Comparison of ENCODE assay signal across 14 cellular contexts in genomic region chr3:159726231-159726964, GRCh38.
DNase-seq lines count a peak whose midpoint lies in the region; ATAC-seq, FAIRE-seq and TF ChIP-seq lines count a peak whose summit lies in the region.
"Had no signal": no experiment of that assay in that cellular context is flagged by ENCODE, and none has a peak within 500 bp of the region (broad histone marks: within the 10 kb centered on the region; RNA-seq: fewer than 3 reads in every experiment).

No MANE protein-coding gene starts in this region.

- ATAC-seq in left lung: peak; percentile 76
- ATAC-seq in stimulated activated naive B cell treated with anti-CD40 and anti-IgM and Interleukin-4, amounts not matched to agents 10 μg/mL and 1 μg/mL and 100 μg/mL, for 72 hours (replicated peaks): no peak

- no peaks in the 10 kb centered on the region for H3K9me3 Mint-ChIP-seq in stimulated activated naive B cell treated with anti-CD40 and anti-IgM and Interleukin-4, amounts not matched to agents 10 μg/mL and 1 μg/mL and 100 μg/mL, for 72 hours
- H3K9me3 Mint-ChIP-seq: activated B cell treated with CpG ODN at 0.5 μM for 24 hours had no signal

- no peak overlapping the region for H3K4me3 ChIP-seq in left lung
- H3K4me3 ChIP-seq: colonic mucosa had no signal

- no peaks in the 10 kb centered on the region for H3K4me1 Mint-ChIP-seq in stimulated activated naive B cell treated with anti-CD40 and anti-IgM and Interleukin-4, amounts not matched to agents 10 μg/mL and 1 μg/mL and 100 μg/mL, for 72 hours
- H3K4me1 Mint-ChIP-seq: activated B cell treated with CpG ODN at 0.5 μM for 24 hours had no signal

- H3K4me3 Mint-ChIP-seq in stimulated activated naive B cell treated with anti-CD40 and anti-IgM and Interleukin-4, amounts not matched to agents 10 μg/mL and 1 μg/mL and 100 μg/mL, for 72 hours: no peak overlapping the region
- H3K4me3 Mint-ChIP-seq: activated B cell treated with CpG ODN at 0.5 μM for 24 hours had no signal

- H3K4me1 ChIP-seq in left lung: no peaks in the 10 kb centered on the region
- H3K4me1 ChIP-seq: colonic mucosa had no signal

- H3K36me3 ChIP-seq in left lung: no peaks in the 10 kb centered on the region
- H3K36me3 ChIP-seq: colonic mucosa had no signal

- no peaks in the 10 kb centered on the region for H3K36me3 Mint-ChIP-seq in stimulated activated naive B cell treated with anti-CD40 and anti-IgM and Interleukin-4, amounts not matched to agents 10 μg/mL and 1 μg/mL and 100 μg/mL, for 72 hours

- H3K27ac Mint-ChIP-seq in stimulated activated naive B cell treated with anti-CD40 and anti-IgM and Interleukin-4, amounts not matched to agents 10 μg/mL and 1 μg/mL and 100 μg/mL, for 72 hours: no peak overlapping the region
- H3K27ac Mint-ChIP-seq: activated B cell treated with CpG ODN at 0.5 μM for 24 hours had no signal

- H3K27ac ChIP-seq in left lung: no peak overlapping the region
- H3K27ac ChIP-seq: colonic mucosa had no signal

- no peaks in the 10 kb centered on the region for H3K27me3 ChIP-seq in left lung
- H3K27me3 ChIP-seq: colonic mucosa had no signal

- no peak for TF ChIP-seq CTCF in left lung (IDR thresholded peaks at IDR 0.05)
- no peak for TF ChIP-seq CTCF in D721Med (IDR thresholded peaks at IDR 0.05; ENCODE audit: insufficient read depth, missing control alignments)

- intact Hi-C loops in left lung (cut with DNase I): no loop called here

- FAIRE-seq in D721Med (lab: Jason Lieb, UNC): no peak

- DNase-seq in AG20443 (ENCODE audit: low spot score): peak; percentile 27
- peak; percentile 69 for DNase-seq in LoVo (ENCODE audit: low spot score)
- DNase-seq in astrocyte of the hippocampus (ENCODE audit: low read depth, low spot score): peak; percentile 65
- peak in 1 of 2 donors; percentile 72 for DNase-seq in left lung
- DNase-seq in stimulated activated naive B cell treated with anti-CD40 and anti-IgM and Interleukin-4, amounts not matched to agents 10 μg/mL and 1 μg/mL and 100 μg/mL, for 72 hours: no peak
- no peak for DNase-seq in RKO (ENCODE audit: low spot score)
- DNase-seq in activated effector memory CD4-positive, alpha-beta T cell treated with anti-CD3 and anti-CD28 coated beads, Interleukin-2, amount 50 U/mL, for 16 hours: no peak
- no peak for DNase-seq in D721Med (ENCODE audit: insufficient read length, low spot score)
- DNase-seq: activated B cell treated with CpG ODN at 0.5 μM for 24 hours; activated CD8-positive, alpha-beta memory T cell treated with anti-CD3 and anti-CD28 coated beads, Interleukin-2, amount 50 U/mL, for 48 hours; colonic mucosa; DMS 273 treated with DMSO at 0.1 percent for 48 hours; NCI-H446; stimulated activated CD4-positive, alpha-beta T cell treated with anti-CD3 and anti-CD28 coated beads, Interleukin-12 subunit alpha, Interleukin-12 subunit beta, amount 100 ng/mL, for 4 hours had no signal

- H3K9me3 ChIP-seq in left lung: no peaks in the 10 kb centered on the region
- H3K9me3 ChIP-seq: colonic mucosa had no signal

- peaks cover 3 to 5% of the 10 kb centered on the region in 2 donors for H3K27me3 Mint-ChIP-seq in stimulated activated naive B cell treated with anti-CD40 and anti-IgM and Interleukin-4, amounts not matched to agents 10 μg/mL and 1 μg/mL and 100 μg/mL, for 72 hours

Comparison
In these comparisons a context has a peak if more than half of its experiments do, and no peak if none do; other contexts are left out.
1. DNase-seq: peak in AG20443 (single experiment), LoVo (single experiment) and astrocyte of the hippocampus (single experiment); none in stimulated activated naive B cell treated with anti-CD40 and anti-IgM and Interleukin-4, amounts not matched to agents 10 μg/mL and 1 μg/mL and 100 μg/mL, for 72 hours (single experiment), RKO (single experiment), activated effector memory CD4-positive, alpha-beta T cell treated with anti-CD3 and anti-CD28 coated beads, Interleukin-2, amount 50 U/mL, for 16 hours (single experiment) and D721Med (single experiment).